In genomic region chr2:10520154-10520553, GRCh38 we compare ENCODE assay signal across 17 cellular contexts.
DNase-seq lines count a peak whose midpoint lies in the region; ATAC-seq, FAIRE-seq and TF ChIP-seq lines count a peak whose summit lies in the region.
"Had no signal": no experiment of that assay in that cellular context is flagged by ENCODE, and none has a peak within 500 bp of the region (broad histone marks: within the 10 kb centered on the region; RNA-seq: fewer than 3 reads in every experiment).

No MANE protein-coding gene starts in this region.

- H3K23ac ChIP-seq in H1 (ENCODE audit: insufficient read length) = no peak overlapping the region

- no peak overlapping the region for H3K14ac ChIP-seq in H1 (ENCODE audit: insufficient read length)

- no peak overlapping the region for H2BK15ac ChIP-seq in H1 (ENCODE audit: low read length)

- peak; percentile 34 for DNase-seq in activated CD4-positive, alpha-beta T cell treated with anti-CD3 and anti-CD28 coated beads for 36 hours
- DNase-seq in activated CD4-positive, alpha-beta T cell treated with anti-CD3 and anti-CD28 coated beads, Interleukin-2, amount 10 ng/mL, durations not matched to agents 24 days and 14 days = no peak
- DNase-seq in H1 (ENCODE audit: low read depth in 1 of 2, low spot score in 2 of 2) = peak; percentile 43 to 73
- DNase-seq in progenitor cell of endocrine pancreas (ENCODE audit: low spot score, unreplicated experiment) = no peak
- no peak for DNase-seq in effector memory CD4-positive, alpha-beta T cell
- DNase-seq in ACHN = no peak
- DNase-seq: activated T-cell treated with anti-CD3 and anti-CD28 coated beads, Interleukin-2, amount 50 U/mL, for 72 hours; AML-193; NCI-H1105; stimulated activated CD4-positive, alpha-beta T cell treated with anti-CD3 and anti-CD28 coated beads, Interleukin-4, amount 100 ng/mL, for 24 hours had no signal

- H2BK120ac ChIP-seq in H1 (replicated peaks; ENCODE audit: low read depth, low read length) = no peak overlapping the region

- H3K18ac ChIP-seq in H1 (ENCODE audit: extremely low read depth, low read length) = no peak overlapping the region

- intact Hi-C loops in activated CD4-positive, alpha-beta T cell treated with anti-CD3 and anti-CD28 coated beads for 36 hours (cut with DNase I, micrococcal nuclease) = no loop called here
- intact Hi-C loops in activated CD4-positive, alpha-beta T cell treated with anti-CD3 and anti-CD28 coated beads, Interleukin-2, amount 10 ng/mL, durations not matched to agents 24 days and 14 days (cut with micrococcal nuclease) = no loop called here

- no peak for TF ChIP-seq EP300 in H1 (IDR thresholded peaks at IDR 0.05; ENCODE audit: borderline replicate concordance in 1 of 2, low read depth in 2 of 2, low read length in 2 of 2)

- H2BK12ac ChIP-seq in H1 (ENCODE audit: low read depth, low read length) = no peak overlapping the region

- H3K27ac ChIP-seq in KMS-11 = no peak overlapping the region
- H3K27ac ChIP-seq in H1 (ENCODE audit: low read depth, low read length) = no peak overlapping the region
- H3K27ac ChIP-seq in effector memory CD4-positive, alpha-beta T cell (ENCODE audit: insufficient read depth, low read length, poor library complexity, severe bottlenecking) = no peak overlapping the region
- H3K27ac ChIP-seq: Peyer's patch, prostate gland had no signal

- no peak for ATAC-seq in activated CD4-positive, alpha-beta T cell treated with anti-CD3 and anti-CD28 coated beads for 36 hours
- no peak for ATAC-seq in GM18511 (IDR thresholded peaks at IDR 0.05; ENCODE audit: unreplicated experiment)
- ATAC-seq: activated T-cell treated with anti-CD3 and anti-CD28 coated beads, Interleukin-2, amount 50 U/mL, for 72 hours; left lobe of liver had no signal

- no peak overlapping the region for H3K9ac ChIP-seq in KMS-11
- H3K9ac ChIP-seq in H1 (replicated peaks in 1 of 4; ENCODE audit: extremely low read depth in 1 of 4, low read depth in 3 of 4, low read length in 3 of 4) = no peak overlapping the region

- 87% methylated on average over 9 of the region's 9 CpGs; no CpG with 5 or more reads in 1 of the 2 experiments for WGBS in H1 (ENCODE audit: extremely low coverage in 1 of 2, insufficient coverage in 1 of 2, insufficient read length in 1 of 2, insufficient replicate concordance in 2 of 2, low coverage in 1 of 2, low lambda C conversion rate in 2 of 2, missing lambda C conversion rate in 1 of 2), 2 experiments

- no peaks in the 10 kb centered on the region for H3K4me1 ChIP-seq in KMS-11 (ENCODE audit: low read depth, poor library complexity, severe bottlenecking)
- peaks cover 0 to 18% (median 2%) of the 10 kb centered on the region in 4 experiments; a peak in 1 of 7 replicates for H3K4me1 ChIP-seq in H1 (replicated peaks in 1 of 4; ENCODE audit: control insufficient read depth in 3 of 4, insufficient read depth in 4 of 4, low read length in 3 of 4)
- H3K4me1 ChIP-seq in effector memory CD4-positive, alpha-beta T cell (ENCODE audit: control insufficient read depth, insufficient read depth, low read length, poor library complexity, severe bottlenecking) = no peaks in the 10 kb centered on the region
- H3K4me1 ChIP-seq: Peyer's patch, prostate gland had no signal

- POLR2A ChIA-PET in activated CD4-positive, alpha-beta T cell treated with anti-CD3 and anti-CD28 coated beads for 36 hours (lab: Charles Lee) = no interaction called here
- POLR2A ChIA-PET in H1 (lab: Charles Lee; ENCODE audit: partially characterized antibody) = no interaction called here

- H3K79me2 ChIP-seq in KMS-11 (ENCODE audit: insufficient read depth, low read depth) (no peaks in the 10 kb centered on the region), H1 (ENCODE audit: control insufficient read depth in 1 of 2, insufficient read depth in 2 of 2, low read length in 2 of 2) (no peaks in the 10 kb centered on the region)

- no peak overlapping the region for H3K27ac Mint-ChIP-seq in activated CD4-positive, alpha-beta T cell treated with anti-CD3 and anti-CD28 coated beads for 36 hours
- H3K27ac Mint-ChIP-seq in activated CD4-positive, alpha-beta T cell treated with anti-CD3 and anti-CD28 coated beads, Interleukin-2, amount 10 ng/mL, durations not matched to agents 24 days and 14 days = no peak overlapping the region
- H3K27ac Mint-ChIP-seq in progenitor cell of endocrine pancreas = no peak overlapping the region
- H3K27ac Mint-ChIP-seq: activated T-cell treated with anti-CD3 and anti-CD28 coated beads, Interleukin-2, amount 50 U/mL, for 72 hours had no signal

- no peak overlapping the region for H3K4me2 ChIP-seq in KMS-11
- no peak overlapping the region for H3K4me2 ChIP-seq in H1 (ENCODE audit: insufficient read depth in 1 of 2, low read depth in 2 of 2, low read length in 2 of 2)

- no peak overlapping the region for H2AK5ac ChIP-seq in H1 (ENCODE audit: low read depth, low read length)

- H3K4me1 Mint-ChIP-seq in activated CD4-positive, alpha-beta T cell treated with anti-CD3 and anti-CD28 coated beads for 36 hours = no peaks in the 10 kb centered on the region
- H3K4me1 Mint-ChIP-seq in activated CD4-positive, alpha-beta T cell treated with anti-CD3 and anti-CD28 coated beads, Interleukin-2, amount 10 ng/mL, durations not matched to agents 24 days and 14 days = no peaks in the 10 kb centered on the region
- H3K4me1 Mint-ChIP-seq in progenitor cell of endocrine pancreas (ENCODE audit: low read depth) = no peaks in the 10 kb centered on the region

- peaks cover 8% of the 10 kb centered on the region; the same call in 1 of the 2 replicates for H3K23me2 ChIP-seq in H1 (ENCODE audit: low read depth, low read length)

- H3K27me3 ChIP-seq in KMS-11 (ENCODE audit: insufficient read depth, low read depth) = no peaks in the 10 kb centered on the region
- H3K27me3 ChIP-seq in H1 (replicated peaks in 1 of 4; ENCODE audit: control insufficient read depth in 3 of 4, extremely low read depth in 1 of 4, insufficient read depth in 3 of 4, low read length in 3 of 4) = no peaks in the 10 kb centered on the region; a peak in 1 of 7 replicates
- H3K27me3 ChIP-seq in effector memory CD4-positive, alpha-beta T cell (replicated peaks; ENCODE audit: control insufficient read depth, insufficient read depth, low read length, poor library complexity, severe bottlenecking) = no peaks in the 10 kb centered on the region
- H3K27me3 ChIP-seq: Peyer's patch had no signal

- no peak overlapping the region for H4K8ac ChIP-seq in H1 (ENCODE audit: extremely low read depth, insufficient read depth, low read length)

- in situ Hi-C loops in ACHN (cut with HindIII; ENCODE audit: low pct_ligation_motif_present, low pct_unique_long_range_greater_than_20kb, low sequenced_read_pairs) = no loop called here

- H3K36me3 Mint-ChIP-seq in activated CD4-positive, alpha-beta T cell treated with anti-CD3 and anti-CD28 coated beads for 36 hours (ENCODE audit: low read depth) = peaks cover 5% of the 10 kb centered on the region
- peaks cover 3% of the 10 kb centered on the region for H3K36me3 Mint-ChIP-seq in activated CD4-positive, alpha-beta T cell treated with anti-CD3 and anti-CD28 coated beads, Interleukin-2, amount 10 ng/mL, durations not matched to agents 24 days and 14 days (ENCODE audit: low read depth)
- H3K36me3 Mint-ChIP-seq in progenitor cell of endocrine pancreas (ENCODE audit: insufficient read depth) = peaks cover 2% of the 10 kb centered on the region

- H3K27me3 Mint-ChIP-seq in activated CD4-positive, alpha-beta T cell treated with anti-CD3 and anti-CD28 coated beads for 36 hours = no peaks in the 10 kb centered on the region
- H3K27me3 Mint-ChIP-seq in activated CD4-positive, alpha-beta T cell treated with anti-CD3 and anti-CD28 coated beads, Interleukin-2, amount 10 ng/mL, durations not matched to agents 24 days and 14 days = no peaks in the 10 kb centered on the region
- H3K27me3 Mint-ChIP-seq in progenitor cell of endocrine pancreas = peaks cover 7% of the 10 kb centered on the region

- TF ChIP-seq POLR2A in H1 (IDR thresholded peaks at IDR 0.05; ENCODE audit: control extremely low read depth in 1 of 2, low read depth in 2 of 2, low read length in 2 of 2) = no peak

- H2BK5ac ChIP-seq in H1 (ENCODE audit: low read depth, low read length) = no peak overlapping the region

- no peak overlapping the region for H3K56ac ChIP-seq in H1 (replicated peaks; ENCODE audit: insufficient read length, low read depth, low read length)

- H3K79me1 ChIP-seq in H1 (ENCODE audit: low read depth, low read length) = no peaks in the 10 kb centered on the region

- no peak overlapping the region for H2AFZ ChIP-seq in KMS-11 (ENCODE audit: low read depth)
- H2AFZ ChIP-seq in H1 (ENCODE audit: low read length) = no peak overlapping the region

- TF ChIP-seq CTCF in KMS-11 (conservative IDR thresholded peaks at IDR 0.05; ENCODE audit: low read depth, low read length) (0 out of 2 replicates have a peak, but pooled peaks have one; percentile 27), H1 (IDR thresholded peaks at IDR 0.05; ENCODE audit: control extremely low read depth in 1 of 3, insufficient read depth in 1 of 3, low read depth in 1 of 3, low read length in 3 of 3) (peak; percentile 51 to 72 (median 54)), progenitor cell of endocrine pancreas (IDR thresholded peaks at IDR 0.05; ENCODE audit: unreplicated experiment) (peak; percentile 53)

- H3K36me3 ChIP-seq in KMS-11 (ENCODE audit: insufficient read depth) (no peaks in the 10 kb centered on the region), H1 (ENCODE audit: control insufficient read depth in 2 of 4, insufficient read depth in 4 of 4, low read length in 3 of 4) (no peaks in the 10 kb centered on the region)
- H3K36me3 ChIP-seq in effector memory CD4-positive, alpha-beta T cell (ENCODE audit: control insufficient read depth, insufficient read depth, low read length) = no peaks in the 10 kb centered on the region
- H3K36me3 ChIP-seq: Peyer's patch, prostate gland had no signal

- H3K4ac ChIP-seq in H1 (replicated peaks; ENCODE audit: insufficient read length, low read depth, low read length) = no peak overlapping the region

- TF ChIP-seq RAD21 in H1 (IDR thresholded peaks at IDR 0.05 in 1 of 2, conservative IDR thresholded peaks at IDR 0.05 in 1 of 2; ENCODE audit: low read depth in 2 of 2, low read length in 2 of 2) = peak; percentile 25 to 50

- H4K20me1 ChIP-seq in KMS-11 (ENCODE audit: insufficient read depth) = no peaks in the 10 kb centered on the region
- H4K20me1 ChIP-seq in H1 (replicated peaks in 1 of 2; ENCODE audit: control insufficient read depth in 1 of 2, insufficient read depth in 2 of 2, low read length in 2 of 2) = peaks cover 0 to 7% of the 10 kb centered on the region in 2 experiments

- CTCF ChIA-PET in activated CD4-positive, alpha-beta T cell treated with anti-CD3 and anti-CD28 coated beads for 36 hours (lab: Charles Lee) = interaction anchor here (0.6 kb wide), 1 partner anchor 9 kb away, joined by 3 read pairs; no protein-coding TSS in a partner anchor
- CTCF ChIA-PET in H1 (lab: Charles Lee; ENCODE audit: partially characterized antibody) = interaction anchor here (0.6 to 1.6 kb wide), 17 partner anchors 9 to 105 kb away, joined by 3 to 12 read pairs (median 4); no protein-coding TSS in a partner anchor

- H3K4me3 Mint-ChIP-seq in activated CD4-positive, alpha-beta T cell treated with anti-CD3 and anti-CD28 coated beads for 36 hours = no peak overlapping the region
- H3K4me3 Mint-ChIP-seq in activated CD4-positive, alpha-beta T cell treated with anti-CD3 and anti-CD28 coated beads, Interleukin-2, amount 10 ng/mL, durations not matched to agents 24 days and 14 days = no peak overlapping the region
- H3K4me3 Mint-ChIP-seq in progenitor cell of endocrine pancreas (ENCODE audit: low read depth) = no peak overlapping the region
- H3K4me3 Mint-ChIP-seq: activated T-cell treated with anti-CD3 and anti-CD28 coated beads, Interleukin-2, amount 50 U/mL, for 72 hours had no signal

- H4K91ac ChIP-seq in H1 (replicated peaks; ENCODE audit: insufficient read length, low read length) = no peak overlapping the region

- H3K4me3 ChIP-seq in KMS-11 (IDR thresholded peaks at IDR 0.05; ENCODE audit: insufficient read depth, low read depth, low read length) (no peak overlapping the region), H1 (ENCODE audit: extremely low read depth in 1 of 4, insufficient read depth in 2 of 4, low read depth in 3 of 4, low read length in 4 of 4) (no peak overlapping the region)
- no peak overlapping the region for H3K4me3 ChIP-seq in effector memory CD4-positive, alpha-beta T cell (ENCODE audit: insufficient read depth, low read depth, low read length, poor library complexity, severe bottlenecking)
- H3K4me3 ChIP-seq: Peyer's patch, prostate gland had no signal

- no peak overlapping the region for H2BK20ac ChIP-seq in H1 (ENCODE audit: low read length)

- no peak for FAIRE-seq in H1 (lab: Jason Lieb, UNC)
- FAIRE-seq: bronchial epithelial cell, GM19239 had no signal

- peaks cover 4 to 7% of the 10 kb centered on the region in 2 experiments; a peak in 2 of 4 replicates for H3K9me3 ChIP-seq in H1 (ENCODE audit: insufficient read depth in 2 of 2, low read depth in 1 of 2, low read length in 1 of 2)
- no peaks in the 10 kb centered on the region for H3K9me3 ChIP-seq in effector memory CD4-positive, alpha-beta T cell (ENCODE audit: control insufficient read depth, low read length)
- H3K9me3 ChIP-seq: prostate gland had no signal

- H4K5ac ChIP-seq in H1 (ENCODE audit: insufficient read length, low read depth, low read length) = no peak overlapping the region

- H3K9me3 Mint-ChIP-seq in activated CD4-positive, alpha-beta T cell treated with anti-CD3 and anti-CD28 coated beads for 36 hours (ENCODE audit: low read depth) = peaks cover 13% of the 10 kb centered on the region
- H3K9me3 Mint-ChIP-seq in activated CD4-positive, alpha-beta T cell treated with anti-CD3 and anti-CD28 coated beads, Interleukin-2, amount 10 ng/mL, durations not matched to agents 24 days and 14 days = peaks cover 7% of the 10 kb centered on the region
- H3K9me3 Mint-ChIP-seq in progenitor cell of endocrine pancreas (ENCODE audit: low read depth) = peaks cover 16% of the 10 kb centered on the region

Comparison
In these comparisons a context has a peak if more than half of its experiments do, and no peak if none do; other contexts are left out.
1. DNase-seq: peak in activated CD4-positive, alpha-beta T cell treated with anti-CD3 and anti-CD28 coated beads for 36 hours (single experiment) and H1 (2 of 2); none in activated CD4-positive, alpha-beta T cell treated with anti-CD3 and anti-CD28 coated beads, Interleukin-2, amount 10 ng/mL, durations not matched to agents 24 days and 14 days (single experiment), progenitor cell of endocrine pancreas (single experiment), effector memory CD4-positive, alpha-beta T cell (0 of 3) and ACHN (single experiment).
2. Peak in every context shown above with its lines, with median percentiles within 50 percentile points of each other: CTCF ChIP-seq.